Comparison of ENCODE assay signal across 12 cellular contexts in genomic region chr16:74724820-74725549, GRCh38. TPM values are rescaled to one million over a fixed set of nuclear protein-coding genes. Genes with fewer than 3 reads are reported as not detected.
A peak's percentile ranks its signal among the peaks of the same experiment; 100 is the strongest.
DNase-seq lines count a peak whose midpoint lies in the region; ATAC-seq, FAIRE-seq and TF ChIP-seq lines count a peak whose summit lies in the region.
"Had no signal": no experiment of that assay in that cellular context is flagged by ENCODE, and none has a peak within 500 bp of the region (broad histone marks: within the 10 kb centered on the region; RNA-seq: fewer than 3 reads in every experiment).

No MANE protein-coding gene starts in this region.

- CTCF ChIA-PET in activated naive CD4-positive, alpha-beta T cell treated with anti-CD3 and anti-CD28 coated beads, Interleukin-2, amount 10 ng/mL, durations not matched to agents 7 days and 5 days (lab: Charles Lee) = interaction anchor here (0.8 kb wide), 1 partner anchor 14 kb away, joined by 3 read pairs; no protein-coding TSS in a partner anchor

- peaks cover 8% of the 10 kb centered on the region for H3K4me1 ChIP-seq in GM23248 (ENCODE audit: insufficient read depth)
- H3K4me1 ChIP-seq in small intestine (ENCODE audit: control insufficient read depth in 2 of 2, insufficient read depth in 1 of 2, low read depth in 1 of 2, low read length in 1 of 2) = peaks cover 3 to 8% of the 10 kb centered on the region in 2 donors
- no peaks in the 10 kb centered on the region for H3K4me1 ChIP-seq in SJCRH30

- H3K9me3 Mint-ChIP-seq in activated naive CD4-positive, alpha-beta T cell treated with anti-CD3 and anti-CD28 coated beads, Interleukin-2, amount 10 ng/mL, durations not matched to agents 7 days and 5 days = peaks cover 12% of the 10 kb centered on the region

- no peaks in the 10 kb centered on the region for H3K9me2 ChIP-seq in GM23248 (ENCODE audit: insufficient read depth)

- no peaks in the 10 kb centered on the region for H3F3A ChIP-seq in GM23248 (ENCODE audit: insufficient read depth)

- no peaks in the 10 kb centered on the region for H3K36me3 Mint-ChIP-seq in activated naive CD4-positive, alpha-beta T cell treated with anti-CD3 and anti-CD28 coated beads, Interleukin-2, amount 10 ng/mL, durations not matched to agents 7 days and 5 days
- H3K36me3 Mint-ChIP-seq: natural killer cell treated with Interleukin-12 subunit alpha and Interleukin-12 subunit beta and Interleukin-15 and Interleukin-18, amount 100 ng/mL, for 72 hours had no signal

- H3K27me3 Mint-ChIP-seq in activated naive CD4-positive, alpha-beta T cell treated with anti-CD3 and anti-CD28 coated beads, Interleukin-2, amount 10 ng/mL, durations not matched to agents 7 days and 5 days = peaks cover 20% of the 10 kb centered on the region

- H3K9ac ChIP-seq in GM23248 = peak overlapping the region; percentile 10; the same call in 1 of the 2 replicates

- no peak overlapping the region for H3K4me3 Mint-ChIP-seq in activated naive CD4-positive, alpha-beta T cell treated with anti-CD3 and anti-CD28 coated beads, Interleukin-2, amount 10 ng/mL, durations not matched to agents 7 days and 5 days
- H3K4me3 Mint-ChIP-seq: natural killer cell treated with Interleukin-12 subunit alpha and Interleukin-12 subunit beta and Interleukin-15 and Interleukin-18, amount 100 ng/mL, for 72 hours had no signal

- H3K4me3 ChIP-seq in GM23248 (no peak overlapping the region), small intestine (ENCODE audit: low read depth in 1 of 2, low read length in 2 of 2) (no peak overlapping the region), SJCRH30 (no peak overlapping the region)

- no peak overlapping the region for H3K27ac Mint-ChIP-seq in activated naive CD4-positive, alpha-beta T cell treated with anti-CD3 and anti-CD28 coated beads, Interleukin-2, amount 10 ng/mL, durations not matched to agents 7 days and 5 days
- H3K27ac Mint-ChIP-seq: natural killer cell treated with Interleukin-12 subunit alpha and Interleukin-12 subunit beta and Interleukin-15 and Interleukin-18, amount 100 ng/mL, for 72 hours had no signal

- no peaks in the 10 kb centered on the region for H3K79me2 ChIP-seq in GM23248 (ENCODE audit: insufficient read depth)

- H3K4me1 Mint-ChIP-seq in activated naive CD4-positive, alpha-beta T cell treated with anti-CD3 and anti-CD28 coated beads, Interleukin-2, amount 10 ng/mL, durations not matched to agents 7 days and 5 days = peaks cover 8% of the 10 kb centered on the region

- no peak for TF ChIP-seq CTCF in GM10266 (IDR thresholded peaks at IDR 0.05; ENCODE audit: control insufficient read depth, insufficient read depth, low read depth, missing control alignments)

- FAIRE-seq in small intestine (lab: Jason Lieb, UNC) = no peak

- H2AFZ ChIP-seq in GM23248 = peak overlapping the region; percentile 49

- WGBS in GM23248 (ENCODE audit: low coverage in 1 of 2, low lambda C conversion rate in 2 of 2, missing lambda C conversion rate in 2 of 2), 2 experiments = 35 to 47% methylated on average over 12 to 19 of the region's 19 CpGs
- WGBS in small intestine, 3 donors = 73 to 85% (median 81%) methylated on average over 19 of the region's 19 CpGs

- no peak overlapping the region for H3K4me2 ChIP-seq in GM23248 (ENCODE audit: unreplicated experiment)

- H3K27ac ChIP-seq in GM23248 = no peak overlapping the region
- H3K27ac ChIP-seq in small intestine (ENCODE audit: low read depth in 1 of 2, low read length in 1 of 2) = peak overlapping the region; percentile 59 to 93
- H3K27ac ChIP-seq in SJCRH30 = no peak overlapping the region

- in situ Hi-C loops in GM23248 (cut with MboI) = no loop called here

- H3K9me3 ChIP-seq in GM23248 (ENCODE audit: low read depth) (no peaks in the 10 kb centered on the region), small intestine (ENCODE audit: control insufficient read depth, low read depth) (no peaks in the 10 kb centered on the region), SJCRH30 (replicated peaks) (no peaks in the 10 kb centered on the region)

- ATAC-seq in HG02642 (IDR thresholded peaks at IDR 0.05; ENCODE audit: poor library complexity, unreplicated experiment) = no peak

- H4K20me1 ChIP-seq in GM23248 (ENCODE audit: insufficient read depth) = no peaks in the 10 kb centered on the region

- H3K36me3 ChIP-seq in GM23248 (ENCODE audit: low read depth) = no peaks in the 10 kb centered on the region
- H3K36me3 ChIP-seq in small intestine (ENCODE audit: control insufficient read depth in 2 of 2, insufficient read depth in 2 of 2, low read length in 2 of 2) = no peaks in the 10 kb centered on the region
- no peaks in the 10 kb centered on the region for H3K36me3 ChIP-seq in SJCRH30

- DNase-seq in GM23248 = peak; percentile 87
- peak; percentile 83 for DNase-seq in amniotic epithelial cell (ENCODE audit: low read depth)
- peak; percentile 43 for DNase-seq in glomerular visceral epithelial cell (ENCODE audit: extremely low spot score)
- DNase-seq in small intestine = no peak
- DNase-seq in activated naive CD4-positive, alpha-beta T cell treated with anti-CD3 and anti-CD28 coated beads, Interleukin-2, amount 10 ng/mL, durations not matched to agents 7 days and 5 days = no peak
- no peak for DNase-seq in GM10266 (ENCODE audit: extremely low spot score)
- DNase-seq in SJCRH30 = no peak
- DNase-seq: activated T-cell treated with anti-CD3 and anti-CD28 coated beads, Interleukin-2, amount 50 U/mL, for 1 hour; NCI-H187 treated with DMSO at 0.1 percent for 48 hours; SW 1271 had no signal

- H3K27me3 ChIP-seq in GM23248 (replicated peaks; ENCODE audit: insufficient read depth) (no peaks in the 10 kb centered on the region), small intestine (ENCODE audit: control insufficient read depth in 2 of 2, insufficient read depth in 2 of 2, low read length in 2 of 2) (no peaks in the 10 kb centered on the region), SJCRH30 (no peaks in the 10 kb centered on the region)

RNA-seq across cellular contexts. Expression of gene MLKL, which starts 24.3 kb away (rescaled TPM):
- 11.9 and 13.6 TPM in 2 replicates for total RNA-seq in GM23248 (2014; rRNA removed; shearing (Covaris generic))
- polyA plus RNA-seq in GM23248 (2016; fragmentation: Nextera tagmentation; extraction: Ambion mirVana) (10.0 and 10.4 TPM in 2 replicates), small intestine (10 to 100 TPM in 2 of 3 donors, 1 to 10 TPM in 1; 6.5 to 18.9 (median 12.3) TPM)
- not detected in 2 replicates for total RNA-seq in SJCRH30 (2014; rRNA removed; shearing (Covaris generic))

RNA-seq across cellular contexts. Expression of gene FA2H, which starts 49.6 kb away (rescaled TPM):
- total RNA-seq in GM23248 (2014; rRNA removed; shearing (Covaris generic)) = not detected in 2 replicates
- not detected in 2 replicates for polyA plus RNA-seq in GM23248 (2016; fragmentation: Nextera tagmentation; extraction: Ambion mirVana)
- polyA plus RNA-seq in small intestine = 10 to 100 TPM in 1 of 3 donors, 1 to 10 TPM in 2; 6.7 to 17.8 (median 8.4) TPM
- not detected in 2 replicates for total RNA-seq in SJCRH30 (2014; rRNA removed; shearing (Covaris generic))
- total RNA-seq: natural killer cell treated with Interleukin-12 subunit alpha and Interleukin-12 subunit beta and Interleukin-15 and Interleukin-18, amount 100 ng/mL, for 72 hours had no signal

RNA-seq across cellular contexts. Expression of gene RFWD3, which starts 58.3 kb away (rescaled TPM):
- 18.5 and 28.2 TPM in 2 replicates for total RNA-seq in GM23248 (2014; rRNA removed; shearing (Covaris generic))
- polyA plus RNA-seq in GM23248 (2016; fragmentation: Nextera tagmentation; extraction: Ambion mirVana) = 8.8 and 9.0 TPM in 2 replicates
- polyA plus RNA-seq in small intestine = 10 to 100 TPM in 2 of 3 donors, 1 to 10 TPM in 1; 5.8 to 11.6 (median 10.6) TPM
- 40.9 and 42.2 TPM in 2 replicates for total RNA-seq in SJCRH30 (2014; rRNA removed; shearing (Covaris generic))

Comparison
In these comparisons a context has a peak if more than half of its experiments do, and no peak if none do; other contexts are left out.
1. DNase-seq: peak in GM23248 (single experiment), amniotic epithelial cell (single experiment) and glomerular visceral epithelial cell (single experiment); none in small intestine (single experiment), activated naive CD4-positive, alpha-beta T cell treated with anti-CD3 and anti-CD28 coated beads, Interleukin-2, amount 10 ng/mL, durations not matched to agents 7 days and 5 days (single experiment), GM10266 (single experiment) and SJCRH30 (0 of 2).
2. H3K27ac ChIP-seq: peak in small intestine (2 of 2); none in GM23248 (single experiment) and SJCRH30 (single experiment).
3. RNA of gene MLKL, which starts 24.3 kb away (total RNA-seq): 11.9 to 13.6 TPM in GM23248; not detected in SJCRH30; every median in the first group is over 10 times any median in the second.